ENCODE assay signal across 8 cellular contexts in the genomic region with DNA sequence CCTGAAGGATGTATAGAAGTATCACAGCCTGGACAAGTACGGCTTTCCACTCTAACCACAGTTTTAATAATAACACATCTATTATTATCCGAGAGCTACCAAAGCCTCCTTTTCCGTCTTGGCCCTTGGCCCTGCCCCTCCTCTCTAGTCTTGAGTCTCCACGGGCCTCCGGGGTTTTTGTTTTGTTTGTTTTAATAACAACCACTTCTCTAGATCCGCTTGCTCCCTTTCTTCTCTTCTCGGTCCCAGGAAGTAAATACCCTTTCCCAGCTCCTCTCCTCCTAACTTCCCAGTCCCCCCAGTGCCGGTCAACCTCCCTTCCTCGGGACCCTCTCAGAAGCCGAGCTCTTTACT. TPM values are rescaled to one million over a fixed set of nuclear protein-coding genes. Genes with fewer than 3 reads are reported as not detected.
DNase-seq lines count a peak whose midpoint lies in the region; ATAC-seq, FAIRE-seq and TF ChIP-seq lines count a peak whose summit lies in the region.

No MANE protein-coding gene starts in this region.

- H3K4me3 Mint-ChIP-seq in activated CD4-positive, alpha-beta T cell treated with anti-CD3 and anti-CD28 coated beads for 36 hours: no peak overlapping the region
- no peak overlapping the region for H3K4me3 Mint-ChIP-seq in activated CD4-positive, alpha-beta T cell treated with anti-CD3 and anti-CD28 coated beads, Interleukin-2, amount 10 ng/mL, durations not matched to agents 24 days and 14 days

- no peak for ATAC-seq in activated CD4-positive, alpha-beta T cell treated with anti-CD3 and anti-CD28 coated beads for 36 hours

- no peak for FAIRE-seq in keratinocyte (lab: Jason Lieb, UNC)

- H4K20me1 ChIP-seq in keratinocyte (ENCODE audit: control insufficient read depth, extremely low read depth, insufficient read depth, low read length): no peaks in the 10 kb centered on the region

- peak overlapping the region; percentile 96 for H2AFZ ChIP-seq in keratinocyte (ENCODE audit: control insufficient read depth, low read length)

- no peaks in the 10 kb centered on the region for H3K79me2 ChIP-seq in keratinocyte (ENCODE audit: control insufficient read depth, insufficient read depth, low read length)

- dilution Hi-C loops in keratinocyte (cut with MboI; ENCODE audit: extremely low pct_ligation_motif_present, low sequenced_read_pairs): no loop called here

- no peaks in the 10 kb centered on the region for H3K9me3 Mint-ChIP-seq in activated CD4-positive, alpha-beta T cell treated with anti-CD3 and anti-CD28 coated beads for 36 hours (ENCODE audit: low read depth)
- no peaks in the 10 kb centered on the region for H3K9me3 Mint-ChIP-seq in activated CD4-positive, alpha-beta T cell treated with anti-CD3 and anti-CD28 coated beads, Interleukin-2, amount 10 ng/mL, durations not matched to agents 24 days and 14 days

- peak; percentile 15 for DNase-seq in activated CD4-positive, alpha-beta T cell treated with anti-CD3 and anti-CD28 coated beads for 36 hours
- DNase-seq in activated CD4-positive, alpha-beta T cell treated with anti-CD3 and anti-CD28 coated beads, Interleukin-2, amount 10 ng/mL, durations not matched to agents 24 days and 14 days: no peak
- DNase-seq in astrocyte of the cerebellum (ENCODE audit: low read depth) (no peak), keratinocyte (ENCODE audit: low read depth, low spot score) (no peak), SHP77 (lab: John Stamatoyannopoulos, UW) (no peak), Kasumi-1 (lab: John Stamatoyannopoulos, UW) (no peak), NCI-H2171 treated with DMSO at 0.1 percent for 48 hours (lab: John Stamatoyannopoulos, UW) (no peak)

- H3K4me1 Mint-ChIP-seq in activated CD4-positive, alpha-beta T cell treated with anti-CD3 and anti-CD28 coated beads for 36 hours: no peaks in the 10 kb centered on the region
- no peaks in the 10 kb centered on the region for H3K4me1 Mint-ChIP-seq in activated CD4-positive, alpha-beta T cell treated with anti-CD3 and anti-CD28 coated beads, Interleukin-2, amount 10 ng/mL, durations not matched to agents 24 days and 14 days

- 4% methylated on average over 10 of the region's 10 CpGs for WGBS in thymus

- H3K27ac Mint-ChIP-seq in activated CD4-positive, alpha-beta T cell treated with anti-CD3 and anti-CD28 coated beads for 36 hours: no peak overlapping the region
- H3K27ac Mint-ChIP-seq in activated CD4-positive, alpha-beta T cell treated with anti-CD3 and anti-CD28 coated beads, Interleukin-2, amount 10 ng/mL, durations not matched to agents 24 days and 14 days: no peak overlapping the region

- TF ChIP-seq CTCF in astrocyte of the cerebellum (IDR thresholded peaks at IDR 0.05; ENCODE audit: low read depth, low read length, missing control alignments) (no peak), keratinocyte (optimal IDR thresholded peaks at IDR 0.05 in 1 of 3, IDR thresholded peaks at IDR 0.05 in 1 of 3, conservative IDR thresholded peaks at IDR 0.05 in 1 of 3; ENCODE audit: extremely low read depth in 1 of 3, insufficient read depth in 2 of 3, low read length in 3 of 3) (no peak)

- in situ Hi-C loops in astrocyte of the cerebellum (cut with HindIII; ENCODE audit: low sequenced_read_pairs): no loop called here

- H3K4me1 ChIP-seq in keratinocyte (ENCODE audit: control insufficient read depth, extremely low read depth, insufficient read depth, low read length) (no peaks in the 10 kb centered on the region), thymus (ENCODE audit: control insufficient read depth, insufficient read depth, low read length) (no peaks in the 10 kb centered on the region)

- H3K36me3 ChIP-seq in keratinocyte (ENCODE audit: control insufficient read depth in 2 of 2, extremely low read depth in 1 of 2, insufficient read depth in 2 of 2, low read length in 2 of 2): no peaks in the 10 kb centered on the region
- no peaks in the 10 kb centered on the region for H3K36me3 ChIP-seq in thymus (ENCODE audit: control insufficient read depth, insufficient read depth)

- H3K4me2 ChIP-seq in keratinocyte (ENCODE audit: control insufficient read depth, extremely low read depth, insufficient read depth, low read depth, low read length): peak overlapping the region; percentile 94

- intact Hi-C loops in activated CD4-positive, alpha-beta T cell treated with anti-CD3 and anti-CD28 coated beads for 36 hours (cut with DNase I, micrococcal nuclease): loop anchor here (2.0 to 10.0 kb wide), 4 partner anchors 304 to 670 kb away; partner anchors contain the start of genes HMGN3 (in 1 of the 2), IRAK1BP1 (in 1 of the 2), PHIP (in 1 of the 2) and TTK (in 1 of the 2)
- intact Hi-C loops in activated CD4-positive, alpha-beta T cell treated with anti-CD3 and anti-CD28 coated beads, Interleukin-2, amount 10 ng/mL, durations not matched to agents 24 days and 14 days (cut with micrococcal nuclease): loop anchor here (2.0 kb wide), 2 partner anchors 458 to 670 kb away; partner anchors contain the start of genes IRAK1BP1 and PHIP

- H3K9ac ChIP-seq in keratinocyte (ENCODE audit: control insufficient read depth, extremely low read depth, insufficient read depth, low read length): peak overlapping the region; percentile 97

- H3K36me3 Mint-ChIP-seq in activated CD4-positive, alpha-beta T cell treated with anti-CD3 and anti-CD28 coated beads for 36 hours (ENCODE audit: low read depth): no peaks in the 10 kb centered on the region
- no peaks in the 10 kb centered on the region for H3K36me3 Mint-ChIP-seq in activated CD4-positive, alpha-beta T cell treated with anti-CD3 and anti-CD28 coated beads, Interleukin-2, amount 10 ng/mL, durations not matched to agents 24 days and 14 days (ENCODE audit: low read depth)

- CTCF ChIA-PET in activated CD4-positive, alpha-beta T cell treated with anti-CD3 and anti-CD28 coated beads for 36 hours (lab: Charles Lee): interaction anchor here (1.0 to 1.4 kb wide), 2 partner anchors 14 to 17 kb away, joined by 3 to 5 read pairs; no protein-coding TSS in a partner anchor

- POLR2A ChIA-PET in activated CD4-positive, alpha-beta T cell treated with anti-CD3 and anti-CD28 coated beads for 36 hours (lab: Charles Lee): no interaction called here

- H3K4me3 ChIP-seq in astrocyte of the cerebellum (ENCODE audit: low read depth, low read length): peak overlapping the region; percentile 85
- H3K4me3 ChIP-seq in keratinocyte (ENCODE audit: control insufficient read depth in 2 of 3, extremely low read depth in 1 of 3, insufficient read depth in 2 of 3, low read depth in 1 of 3, low read length in 3 of 3): peak overlapping the region; percentile 80 to 91 (median 89)
- H3K4me3 ChIP-seq in thymus (ENCODE audit: low read length): peak overlapping the region; percentile 68

- peaks cover 8% of the 10 kb centered on the region for H3K27me3 Mint-ChIP-seq in activated CD4-positive, alpha-beta T cell treated with anti-CD3 and anti-CD28 coated beads for 36 hours
- H3K27me3 Mint-ChIP-seq in activated CD4-positive, alpha-beta T cell treated with anti-CD3 and anti-CD28 coated beads, Interleukin-2, amount 10 ng/mL, durations not matched to agents 24 days and 14 days: peaks cover 16% of the 10 kb centered on the region

- H3K9me1 ChIP-seq in keratinocyte (ENCODE audit: control insufficient read depth, extremely low read depth, insufficient read depth, low read length): no peaks in the 10 kb centered on the region

- H3K9me3 ChIP-seq in keratinocyte (ENCODE audit: control insufficient read depth, low read depth, low read length): no peaks in the 10 kb centered on the region
- no peaks in the 10 kb centered on the region for H3K9me3 ChIP-seq in thymus (ENCODE audit: control insufficient read depth)

- H3K27me3 ChIP-seq in keratinocyte (ENCODE audit: control insufficient read depth, extremely low read depth, insufficient read depth, low read length) (no peaks in the 10 kb centered on the region), thymus (ENCODE audit: control insufficient read depth, insufficient read depth) (peaks cover 2% of the 10 kb centered on the region)

- H3K27ac ChIP-seq in keratinocyte (ENCODE audit: control insufficient read depth, insufficient read depth, low read length): peak overlapping the region; percentile 98
- H3K27ac ChIP-seq in thymus (ENCODE audit: low read depth): peak overlapping the region; percentile 74

RNA-seq across cellular contexts. Expression of gene LCA5, which starts 0.6 kb away (rescaled TPM):
- total RNA-seq in activated CD4-positive, alpha-beta T cell treated with anti-CD3 and anti-CD28 coated beads for 36 hours: under 1 TPM; 0.25 to 0.32 TPM
- total RNA-seq in activated CD4-positive, alpha-beta T cell treated with anti-CD3 and anti-CD28 coated beads, Interleukin-2, amount 10 ng/mL, durations not matched to agents 24 days and 14 days: 0.05 and 0.07 TPM in 2 replicates
- 0.87 to 1.6 TPM (median 1.0 TPM) in 3 replicates for polyA plus RNA-seq in keratinocyte
- 2.5 TPM for polyA plus RNA-seq in keratinocyte (2011; ENCODE audit: low read depth)
- polyA plus RNA-seq in keratinocyte (2011; cell fraction: cytosol; rRNA removed): 0.75 and 1.4 TPM in 2 replicates
- polyA plus RNA-seq in keratinocyte (2011; cell fraction: nucleus; rRNA removed): 1.7 and 2.2 TPM in 2 replicates
- polyA plus RNA-seq in keratinocyte (2012; ENCODE audit: low replicate concordance): 0.87 and 1.2 TPM in 2 replicates
- polyA minus RNA-seq in keratinocyte: 0.23 to 1.7 TPM (median 1.1 TPM) in 3 replicates
- 1.2 TPM for polyA minus RNA-seq in keratinocyte (2011; cell fraction: cytosol; rRNA and poly(A)+ RNA removed)
- polyA minus RNA-seq in keratinocyte (2011; cell fraction: nucleus; rRNA and poly(A)+ RNA removed): 3.0 and 6.1 TPM in 2 replicates
- 1.7 TPM for polyA plus RNA-seq in thymus
